ENCODE assay signal across 9 cellular contexts in genomic region chr12:99147150-99147549, GRCh38.
"Had no signal": no experiment of that assay in that cellular context is flagged by ENCODE, and none has a peak within 500 bp of the region (broad histone marks: within the 10 kb centered on the region; RNA-seq: fewer than 3 reads in every experiment).

No MANE protein-coding gene starts in this region.

- H3K27me3 ChIP-seq: ovary, stomach had no signal

- H3K36me3 ChIP-seq: lower lobe of right lung, ovary, stomach had no signal

- DNase-seq: activated CD4-positive, alpha-beta T cell treated with anti-CD3 and anti-CD28 coated beads for 4 hours; activated naive CD4-positive, alpha-beta T cell; activated naive CD8-positive, alpha-beta T cell treated with anti-CD3 and anti-CD28 coated beads, Interleukin-2, amount 50 U/mL, for 24 hours; central memory CD4-positive, alpha-beta T cell; lower lobe of right lung; ovary; stimulated activated CD4-positive, alpha-beta T cell treated with anti-CD3 and anti-CD28 coated beads, Interleukin-15, amount 100 ng/mL, for 24 hours; stimulated activated CD4-positive, alpha-beta T cell treated with anti-CD3 and anti-CD28 coated beads, Interleukin-4, amount 100 ng/mL, for 4 hours; stomach had no signal

- H3K27ac ChIP-seq: lower lobe of right lung, ovary, stomach had no signal

- H3K4me3 ChIP-seq: lower lobe of right lung, ovary, stomach had no signal
